ENCODE assay signal across 28 cellular contexts in genomic region chr1:33247537-33247936, GRCh38.
"Had no signal": no experiment of that assay in that cellular context is flagged by ENCODE, and none has a peak within 500 bp of the region (broad histone marks: within the 10 kb centered on the region; RNA-seq: fewer than 3 reads in every experiment).

No MANE protein-coding gene starts in this region.

- ATAC-seq: activated CD4-positive, alpha-beta T cell treated with anti-CD3 and anti-CD28 coated beads for 36 hours; activated CD8-positive, alpha-beta memory T cell treated with anti-CD3 and anti-CD28 coated beads, Interleukin-2, amount 10 ng/mL, durations not matched to agents 7 days and 5 days; activated CD8-positive, alpha-beta T cell treated with anti-CD3 and anti-CD28 coated beads, Interleukin-2, amount 10 ng/mL, durations not matched to agents 7 days and 5 days; activated T-cell treated with anti-CD3 and anti-CD28 coated beads, Interleukin-2, amount 50 U/mL, for 72 hours; esophagus mucosa; gastrocnemius medialis; heart left ventricle had no signal

- H3K27me3 Mint-ChIP-seq: activated naive CD4-positive, alpha-beta T cell treated with anti-CD3 and anti-CD28 coated beads, Interleukin-2, amount 50 U/mL, for 24 hours had no signal

- H3K27ac ChIP-seq: ascending aorta, breast epithelium, cardiac muscle cell, colonic mucosa, foreskin keratinocyte, gastrocnemius medialis, heart left ventricle had no signal

- H3K4me3 Mint-ChIP-seq: activated CD4-positive, alpha-beta memory T cell treated with anti-CD3 and anti-CD28 coated beads for 36 hours; activated CD4-positive, alpha-beta T cell treated with anti-CD3 and anti-CD28 coated beads for 36 hours; activated CD4-positive, alpha-beta T cell treated with anti-CD3 and anti-CD28 coated beads, Interleukin-2, amount 10 ng/mL, durations not matched to agents 24 days and 14 days; activated CD8-positive, alpha-beta memory T cell treated with anti-CD3 and anti-CD28 coated beads, Interleukin-2, amount 10 ng/mL, durations not matched to agents 7 days and 5 days; activated CD8-positive, alpha-beta T cell treated with anti-CD3 and anti-CD28 coated beads, Interleukin-2, amount 10 ng/mL, durations not matched to agents 7 days and 5 days; activated naive CD4-positive, alpha-beta T cell treated with anti-CD3 and anti-CD28 coated beads for 36 hours; activated naive CD4-positive, alpha-beta T cell treated with anti-CD3 and anti-CD28 coated beads, Interleukin-2, amount 50 U/mL, for 24 hours; activated naive CD8-positive, alpha-beta T cell treated with anti-CD3 and anti-CD28 coated beads, Interleukin-2, amount 10 ng/mL, durations not matched to agents 7 days and 5 days; activated T-cell treated with anti-CD3 and anti-CD28 coated beads, Interleukin-2, amount 50 U/mL, for 24 hours; activated T-cell treated with anti-CD3 and anti-CD28 coated beads, Interleukin-2, amount 50 U/mL, for 72 hours; brain had no signal

- H3K9me3 Mint-ChIP-seq: activated CD4-positive, alpha-beta memory T cell treated with anti-CD3 and anti-CD28 coated beads for 36 hours; activated naive CD4-positive, alpha-beta T cell treated with anti-CD3 and anti-CD28 coated beads for 36 hours; activated naive CD4-positive, alpha-beta T cell treated with anti-CD3 and anti-CD28 coated beads, Interleukin-2, amount 50 U/mL, for 24 hours; activated naive CD8-positive, alpha-beta T cell treated with anti-CD3 and anti-CD28 coated beads, Interleukin-2, amount 10 ng/mL, durations not matched to agents 7 days and 5 days; activated T-cell treated with anti-CD3 and anti-CD28 coated beads, Interleukin-2, amount 50 U/mL, for 24 hours; brain had no signal

- H3K9me3 ChIP-seq: ascending aorta, breast epithelium, colonic mucosa, gastrocnemius medialis, heart left ventricle had no signal

- H3K36me3 Mint-ChIP-seq: activated CD4-positive, alpha-beta memory T cell treated with anti-CD3 and anti-CD28 coated beads for 36 hours; activated CD8-positive, alpha-beta memory T cell treated with anti-CD3 and anti-CD28 coated beads, Interleukin-2, amount 10 ng/mL, durations not matched to agents 7 days and 5 days; activated naive CD4-positive, alpha-beta T cell treated with anti-CD3 and anti-CD28 coated beads, Interleukin-2, amount 50 U/mL, for 24 hours; activated naive CD8-positive, alpha-beta T cell treated with anti-CD3 and anti-CD28 coated beads, Interleukin-2, amount 10 ng/mL, durations not matched to agents 7 days and 5 days; brain had no signal

- DNase-seq: activated CD4-positive, alpha-beta memory T cell treated with anti-CD3 and anti-CD28 coated beads for 36 hours; activated CD4-positive, alpha-beta T cell treated with anti-CD3 and anti-CD28 coated beads for 36 hours; activated CD4-positive, alpha-beta T cell treated with anti-CD3 and anti-CD28 coated beads, Interleukin-2, amount 10 ng/mL, durations not matched to agents 24 days and 14 days; activated CD4-positive, CD25-positive, alpha-beta regulatory T cell; activated CD4-positive, CD25-positive, alpha-beta regulatory T cell treated with anti-CD3 and anti-CD28 coated beads, Interleukin-2, amount 50 U/mL, for 72 hours; activated CD8-positive, alpha-beta memory T cell treated with anti-CD3 and anti-CD28 coated beads, Interleukin-2, amount 10 ng/mL, durations not matched to agents 7 days and 5 days; activated CD8-positive, alpha-beta memory T cell treated with anti-CD3 and anti-CD28 coated beads, Interleukin-2, amount 50 U/mL, for 4 hours; activated CD8-positive, alpha-beta T cell treated with anti-CD3 and anti-CD28 coated beads, Interleukin-2, amount 10 ng/mL, durations not matched to agents 7 days and 5 days; activated naive CD4-positive, alpha-beta T cell treated with anti-CD3 and anti-CD28 coated beads for 36 hours; activated naive CD8-positive, alpha-beta T cell treated with anti-CD3 and anti-CD28 coated beads, Interleukin-2, amount 10 ng/mL, durations not matched to agents 7 days and 5 days; activated T-cell treated with anti-CD3 and anti-CD28 coated beads, Interleukin-2, amount 50 U/mL, for 24 hours; activated T-cell treated with anti-CD3 and anti-CD28 coated beads, Interleukin-2, amount 50 U/mL, for 72 hours; central memory CD4-positive, alpha-beta T cell; cerebellar nuclear complex; colonic mucosa; effector CD8-positive, alpha-beta T cell; gastrocnemius medialis; glutamatergic neuron; heart left ventricle; T-helper 1 cell; T-helper 2 cell had no signal

- H3K27me3 ChIP-seq: ascending aorta, breast epithelium, cardiac muscle cell, colonic mucosa, foreskin keratinocyte, gastrocnemius medialis, heart left ventricle had no signal

- H3K4me1 Mint-ChIP-seq: activated CD4-positive, alpha-beta T cell treated with anti-CD3 and anti-CD28 coated beads for 36 hours; activated CD4-positive, alpha-beta T cell treated with anti-CD3 and anti-CD28 coated beads, Interleukin-2, amount 10 ng/mL, durations not matched to agents 24 days and 14 days; activated CD8-positive, alpha-beta memory T cell treated with anti-CD3 and anti-CD28 coated beads, Interleukin-2, amount 10 ng/mL, durations not matched to agents 7 days and 5 days; activated naive CD4-positive, alpha-beta T cell treated with anti-CD3 and anti-CD28 coated beads, Interleukin-2, amount 50 U/mL, for 24 hours had no signal

- H3K4me3 ChIP-seq: ascending aorta, breast epithelium, cardiac muscle cell, colonic mucosa, gastrocnemius medialis, heart left ventricle had no signal

- H3K36me3 ChIP-seq: ascending aorta, breast epithelium, cardiac muscle cell, colonic mucosa, gastrocnemius medialis, heart left ventricle had no signal

- H3K4me1 ChIP-seq: ascending aorta, colonic mucosa, gastrocnemius medialis, heart left ventricle had no signal

- H3K27ac Mint-ChIP-seq: activated CD4-positive, alpha-beta memory T cell treated with anti-CD3 and anti-CD28 coated beads for 36 hours; activated CD4-positive, alpha-beta T cell treated with anti-CD3 and anti-CD28 coated beads for 36 hours; activated CD4-positive, alpha-beta T cell treated with anti-CD3 and anti-CD28 coated beads, Interleukin-2, amount 10 ng/mL, durations not matched to agents 24 days and 14 days; activated CD8-positive, alpha-beta memory T cell treated with anti-CD3 and anti-CD28 coated beads, Interleukin-2, amount 10 ng/mL, durations not matched to agents 7 days and 5 days; activated CD8-positive, alpha-beta T cell treated with anti-CD3 and anti-CD28 coated beads, Interleukin-2, amount 10 ng/mL, durations not matched to agents 7 days and 5 days; activated naive CD4-positive, alpha-beta T cell treated with anti-CD3 and anti-CD28 coated beads for 36 hours; activated naive CD4-positive, alpha-beta T cell treated with anti-CD3 and anti-CD28 coated beads, Interleukin-2, amount 50 U/mL, for 24 hours; activated naive CD8-positive, alpha-beta T cell treated with anti-CD3 and anti-CD28 coated beads, Interleukin-2, amount 10 ng/mL, durations not matched to agents 7 days and 5 days; activated T-cell treated with anti-CD3 and anti-CD28 coated beads, Interleukin-2, amount 50 U/mL, for 24 hours; activated T-cell treated with anti-CD3 and anti-CD28 coated beads, Interleukin-2, amount 50 U/mL, for 72 hours; brain had no signal
